ENCODE assay signal across 2 cellular contexts in the genomic region with DNA sequence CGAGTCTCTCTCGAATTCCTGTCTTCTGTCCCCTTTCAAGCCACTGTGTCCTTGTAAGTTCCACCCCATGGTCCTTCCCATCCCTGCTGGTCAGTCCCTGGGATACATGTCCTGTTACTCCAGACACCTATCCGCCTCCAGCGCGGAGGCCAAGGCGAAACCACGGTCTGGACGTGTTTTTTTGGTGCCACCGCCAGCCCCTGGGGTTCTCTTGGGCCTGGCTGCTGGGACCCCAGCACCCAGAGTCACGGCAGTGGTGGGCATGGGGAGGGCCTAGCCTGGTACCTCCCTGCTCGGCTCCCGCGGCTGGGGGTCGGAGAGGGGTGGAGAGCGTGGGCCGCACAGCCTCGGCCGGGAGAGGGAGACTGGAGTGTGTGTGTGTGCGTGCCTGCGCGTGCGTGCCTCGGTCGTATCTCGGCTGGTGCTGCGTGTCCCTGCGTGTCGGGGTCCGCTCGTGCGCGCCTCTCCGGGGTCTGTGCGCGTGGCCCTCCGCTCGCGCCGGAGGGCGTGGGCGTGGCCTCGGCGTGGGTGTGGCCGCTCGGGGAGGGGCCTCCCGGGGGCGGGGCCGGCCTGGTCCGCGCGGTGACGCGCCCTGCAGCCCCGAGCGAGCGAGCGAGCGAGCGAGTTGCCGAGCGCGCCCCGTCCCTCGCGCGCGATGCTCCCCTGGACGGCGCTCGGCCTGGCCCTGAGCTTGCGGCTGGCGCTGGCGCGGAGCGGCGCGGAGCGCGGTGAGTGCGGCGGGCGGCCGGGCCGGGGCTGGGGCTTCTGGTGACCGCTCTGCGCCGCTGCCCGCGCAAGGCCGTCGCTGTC.
TF ChIP-seq lines count a peak whose summit lies in the region.

TSS of gene VWA1 (plus strand) at position 597 of the 810 bp plus-strand sequence. CDS start at position 656, 59 bp downstream.

TF ChIP-seq in HEK293, 187 proteins besides CTCF, POLR2A, EP300 and RAD21 (continued from another document and continues in another):
- TF ChIP-seq, protein P1, sequence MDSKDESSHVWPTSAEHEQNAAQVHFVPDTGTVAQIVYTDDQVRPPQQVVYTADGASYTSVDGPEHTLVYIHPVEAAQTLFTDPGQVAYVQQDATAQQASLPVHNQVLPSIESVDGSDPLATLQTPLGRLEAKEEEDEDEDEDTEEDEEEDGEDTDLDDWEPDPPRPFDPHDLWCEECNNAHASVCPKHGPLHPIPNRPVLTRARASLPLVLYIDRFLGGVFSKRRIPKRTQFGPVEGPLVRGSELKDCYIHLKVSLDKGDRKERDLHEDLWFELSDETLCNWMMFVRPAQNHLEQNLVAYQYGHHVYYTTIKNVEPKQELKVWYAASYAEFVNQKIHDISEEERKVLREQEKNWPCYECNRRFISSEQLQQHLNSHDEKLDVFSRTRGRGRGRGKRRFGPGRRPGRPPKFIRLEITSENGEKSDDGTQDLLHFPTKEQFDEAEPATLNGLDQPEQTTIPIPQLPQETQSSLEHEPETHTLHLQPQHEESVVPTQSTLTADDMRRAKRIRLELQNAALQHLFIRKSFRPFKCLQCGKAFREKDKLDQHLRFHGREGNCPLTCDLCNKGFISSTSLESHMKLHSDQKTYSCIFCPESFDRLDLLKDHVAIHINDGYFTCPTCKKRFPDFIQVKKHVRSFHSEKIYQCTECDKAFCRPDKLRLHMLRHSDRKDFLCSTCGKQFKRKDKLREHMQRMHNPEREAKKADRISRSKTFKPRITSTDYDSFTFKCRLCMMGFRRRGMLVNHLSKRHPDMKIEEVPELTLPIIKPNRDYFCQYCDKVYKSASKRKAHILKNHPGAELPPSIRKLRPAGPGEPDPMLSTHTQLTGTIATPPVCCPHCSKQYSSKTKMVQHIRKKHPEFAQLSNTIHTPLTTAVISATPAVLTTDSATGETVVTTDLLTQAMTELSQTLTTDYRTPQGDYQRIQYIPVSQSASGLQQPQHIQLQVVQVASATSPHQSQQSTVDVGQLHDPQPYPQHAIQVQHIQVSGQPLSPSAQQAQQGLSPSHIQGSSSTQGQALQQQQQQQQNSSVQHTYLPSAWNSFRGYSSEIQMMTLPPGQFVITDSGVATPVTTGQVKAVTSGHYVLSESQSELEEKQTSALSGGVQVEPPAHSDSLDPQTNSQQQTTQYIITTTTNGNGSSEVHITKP (tag by site-specific recombination; IDR thresholded peaks at IDR 0.05) = no peak
- no peak for TF ChIP-seq ZNF10 (tag by site-specific recombination; IDR thresholded peaks at IDR 0.05)
- no peak for TF ChIP-seq ZNF558 (tag by site-specific recombination; IDR thresholded peaks at IDR 0.05)
- no peak for TF ChIP-seq SP7 (tag by site-specific recombination; IDR thresholded peaks at IDR 0.05)
- TF ChIP-seq MZF1 (tag by site-specific recombination; IDR thresholded peaks at IDR 0.05; ENCODE audit: borderline replicate concordance) = no peak
- no peak for TF ChIP-seq ZNF433 (tag by site-specific recombination; IDR thresholded peaks at IDR 0.05; ENCODE audit: low read depth)
- TF ChIP-seq, protein P2, sequence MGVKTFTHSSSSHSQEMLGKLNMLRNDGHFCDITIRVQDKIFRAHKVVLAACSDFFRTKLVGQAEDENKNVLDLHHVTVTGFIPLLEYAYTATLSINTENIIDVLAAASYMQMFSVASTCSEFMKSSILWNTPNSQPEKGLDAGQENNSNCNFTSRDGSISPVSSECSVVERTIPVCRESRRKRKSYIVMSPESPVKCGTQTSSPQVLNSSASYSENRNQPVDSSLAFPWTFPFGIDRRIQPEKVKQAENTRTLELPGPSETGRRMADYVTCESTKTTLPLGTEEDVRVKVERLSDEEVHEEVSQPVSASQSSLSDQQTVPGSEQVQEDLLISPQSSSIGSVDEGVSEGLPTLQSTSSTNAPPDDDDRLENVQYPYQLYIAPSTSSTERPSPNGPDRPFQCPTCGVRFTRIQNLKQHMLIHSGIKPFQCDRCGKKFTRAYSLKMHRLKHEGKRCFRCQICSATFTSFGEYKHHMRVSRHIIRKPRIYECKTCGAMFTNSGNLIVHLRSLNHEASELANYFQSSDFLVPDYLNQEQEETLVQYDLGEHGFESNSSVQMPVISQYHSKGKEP (tag by site-specific recombination; IDR thresholded peaks at IDR 0.05) = no peak
- TF ChIP-seq, protein P3, sequence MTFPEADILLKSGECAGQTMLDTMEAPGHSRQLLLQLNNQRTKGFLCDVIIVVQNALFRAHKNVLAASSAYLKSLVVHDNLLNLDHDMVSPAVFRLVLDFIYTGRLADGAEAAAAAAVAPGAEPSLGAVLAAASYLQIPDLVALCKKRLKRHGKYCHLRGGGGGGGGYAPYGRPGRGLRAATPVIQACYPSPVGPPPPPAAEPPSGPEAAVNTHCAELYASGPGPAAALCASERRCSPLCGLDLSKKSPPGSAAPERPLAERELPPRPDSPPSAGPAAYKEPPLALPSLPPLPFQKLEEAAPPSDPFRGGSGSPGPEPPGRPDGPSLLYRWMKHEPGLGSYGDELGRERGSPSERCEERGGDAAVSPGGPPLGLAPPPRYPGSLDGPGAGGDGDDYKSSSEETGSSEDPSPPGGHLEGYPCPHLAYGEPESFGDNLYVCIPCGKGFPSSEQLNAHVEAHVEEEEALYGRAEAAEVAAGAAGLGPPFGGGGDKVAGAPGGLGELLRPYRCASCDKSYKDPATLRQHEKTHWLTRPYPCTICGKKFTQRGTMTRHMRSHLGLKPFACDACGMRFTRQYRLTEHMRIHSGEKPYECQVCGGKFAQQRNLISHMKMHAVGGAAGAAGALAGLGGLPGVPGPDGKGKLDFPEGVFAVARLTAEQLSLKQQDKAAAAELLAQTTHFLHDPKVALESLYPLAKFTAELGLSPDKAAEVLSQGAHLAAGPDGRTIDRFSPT (tag by site-specific recombination; IDR thresholded peaks at IDR 0.05) = 0 out of 2 replicates have a peak, but pooled peaks have one; percentile 33
- TF ChIP-seq WT1 (tag by site-specific recombination; IDR thresholded peaks at IDR 0.05) = peak; percentile 47; the same call in 1 of the 2 replicates
- TF ChIP-seq, protein P4, sequence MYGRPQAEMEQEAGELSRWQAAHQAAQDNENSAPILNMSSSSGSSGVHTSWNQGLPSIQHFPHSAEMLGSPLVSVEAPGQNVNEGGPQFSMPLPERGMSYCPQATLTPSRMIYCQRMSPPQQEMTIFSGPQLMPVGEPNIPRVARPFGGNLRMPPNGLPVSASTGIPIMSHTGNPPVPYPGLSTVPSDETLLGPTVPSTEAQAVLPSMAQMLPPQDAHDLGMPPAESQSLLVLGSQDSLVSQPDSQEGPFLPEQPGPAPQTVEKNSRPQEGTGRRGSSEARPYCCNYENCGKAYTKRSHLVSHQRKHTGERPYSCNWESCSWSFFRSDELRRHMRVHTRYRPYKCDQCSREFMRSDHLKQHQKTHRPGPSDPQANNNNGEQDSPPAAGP (tag by site-specific recombination; IDR thresholded peaks at IDR 0.05) = no peak
- TF ChIP-seq ZNF596 (tag by site-specific recombination; IDR thresholded peaks at IDR 0.05) = peak; percentile 86
- peak; percentile 84 for TF ChIP-seq ZFHX2 (tag by site-specific recombination; conservative IDR thresholded peaks at IDR 0.05)
- TF ChIP-seq SCRT1 (tag by site-specific recombination; IDR thresholded peaks at IDR 0.05; ENCODE audit: borderline replicate concordance) = no peak
- no peak for TF ChIP-seq FEZF1 (tag by site-specific recombination; IDR thresholded peaks at IDR 0.05)
- no peak for TF ChIP-seq ZNF623 (tag by site-specific recombination; IDR thresholded peaks at IDR 0.05)
- TF ChIP-seq ZNF600 (tag by site-specific recombination; IDR thresholded peaks at IDR 0.05) = peak; percentile 36; the same call in 1 of the 2 replicates
- no peak for TF ChIP-seq ZNF311 (tag by site-specific recombination; IDR thresholded peaks at IDR 0.05; ENCODE audit: borderline replicate concordance)
- TF ChIP-seq ZFP41 (tag by site-specific recombination; IDR thresholded peaks at IDR 0.05; ENCODE audit: borderline replicate concordance) = no peak
- peak; percentile 56 for TF ChIP-seq SP3 (tag by site-specific recombination; IDR thresholded peaks at IDR 0.05)

TF ChIP-seq in SK-N-SH treated with all-trans-retinoic acid at 6 μM for 48 hours, 23 proteins besides CTCF, POLR2A, EP300 and RAD21 (continued from another document):
- TF ChIP-seq ZNF70 (CRISPR knock-in tag; IDR thresholded peaks at IDR 0.05) (no peak), ZNF565 (CRISPR knock-in tag; conservative IDR thresholded peaks at IDR 0.05; ENCODE audit: low read depth) (no peak), ZFP30 (CRISPR knock-in tag; IDR thresholded peaks at IDR 0.05) (no peak), GLIS3 (CRISPR knock-in tag; IDR thresholded peaks at IDR 0.05) (no peak), PPARA (CRISPR knock-in tag; IDR thresholded peaks at IDR 0.05; ENCODE audit: borderline replicate concordance) (no peak), ARNTL (CRISPR knock-in tag; IDR thresholded peaks at IDR 0.05; ENCODE audit: borderline replicate concordance, low read depth) (no peak), RARB (CRISPR knock-in tag; IDR thresholded peaks at IDR 0.05) (no peak), ZNF8 (CRISPR knock-in tag; IDR thresholded peaks at IDR 0.05) (no peak)
- TF ChIP-seq, protein P5, sequence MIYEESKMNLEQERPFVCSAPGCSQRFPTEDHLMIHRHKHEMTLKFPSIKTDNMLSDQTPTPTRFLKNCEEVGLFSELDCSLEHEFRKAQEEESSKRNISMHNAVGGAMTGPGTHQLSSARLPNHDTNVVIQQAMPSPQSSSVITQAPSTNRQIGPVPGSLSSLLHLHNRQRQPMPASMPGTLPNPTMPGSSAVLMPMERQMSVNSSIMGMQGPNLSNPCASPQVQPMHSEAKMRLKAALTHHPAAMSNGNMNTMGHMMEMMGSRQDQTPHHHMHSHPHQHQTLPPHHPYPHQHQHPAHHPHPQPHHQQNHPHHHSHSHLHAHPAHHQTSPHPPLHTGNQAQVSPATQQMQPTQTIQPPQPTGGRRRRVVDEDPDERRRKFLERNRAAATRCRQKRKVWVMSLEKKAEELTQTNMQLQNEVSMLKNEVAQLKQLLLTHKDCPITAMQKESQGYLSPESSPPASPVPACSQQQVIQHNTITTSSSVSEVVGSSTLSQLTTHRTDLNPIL (CRISPR knock-in tag; IDR thresholded peaks at IDR 0.05; ENCODE audit: low read depth) = no peak
- TF ChIP-seq, protein P6, sequence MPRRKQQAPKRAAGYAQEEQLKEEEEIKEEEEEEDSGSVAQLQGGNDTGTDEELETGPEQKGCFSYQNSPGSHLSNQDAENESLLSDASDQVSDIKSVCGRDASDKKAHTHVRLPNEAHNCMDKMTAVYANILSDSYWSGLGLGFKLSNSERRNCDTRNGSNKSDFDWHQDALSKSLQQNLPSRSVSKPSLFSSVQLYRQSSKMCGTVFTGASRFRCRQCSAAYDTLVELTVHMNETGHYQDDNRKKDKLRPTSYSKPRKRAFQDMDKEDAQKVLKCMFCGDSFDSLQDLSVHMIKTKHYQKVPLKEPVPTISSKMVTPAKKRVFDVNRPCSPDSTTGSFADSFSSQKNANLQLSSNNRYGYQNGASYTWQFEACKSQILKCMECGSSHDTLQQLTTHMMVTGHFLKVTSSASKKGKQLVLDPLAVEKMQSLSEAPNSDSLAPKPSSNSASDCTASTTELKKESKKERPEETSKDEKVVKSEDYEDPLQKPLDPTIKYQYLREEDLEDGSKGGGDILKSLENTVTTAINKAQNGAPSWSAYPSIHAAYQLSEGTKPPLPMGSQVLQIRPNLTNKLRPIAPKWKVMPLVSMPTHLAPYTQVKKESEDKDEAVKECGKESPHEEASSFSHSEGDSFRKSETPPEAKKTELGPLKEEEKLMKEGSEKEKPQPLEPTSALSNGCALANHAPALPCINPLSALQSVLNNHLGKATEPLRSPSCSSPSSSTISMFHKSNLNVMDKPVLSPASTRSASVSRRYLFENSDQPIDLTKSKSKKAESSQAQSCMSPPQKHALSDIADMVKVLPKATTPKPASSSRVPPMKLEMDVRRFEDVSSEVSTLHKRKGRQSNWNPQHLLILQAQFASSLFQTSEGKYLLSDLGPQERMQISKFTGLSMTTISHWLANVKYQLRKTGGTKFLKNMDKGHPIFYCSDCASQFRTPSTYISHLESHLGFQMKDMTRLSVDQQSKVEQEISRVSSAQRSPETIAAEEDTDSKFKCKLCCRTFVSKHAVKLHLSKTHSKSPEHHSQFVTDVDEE (CRISPR knock-in tag; IDR thresholded peaks at IDR 0.05) = no peak
